1 cellular context compared by ENCODE assay signal in the genomic region with DNA sequence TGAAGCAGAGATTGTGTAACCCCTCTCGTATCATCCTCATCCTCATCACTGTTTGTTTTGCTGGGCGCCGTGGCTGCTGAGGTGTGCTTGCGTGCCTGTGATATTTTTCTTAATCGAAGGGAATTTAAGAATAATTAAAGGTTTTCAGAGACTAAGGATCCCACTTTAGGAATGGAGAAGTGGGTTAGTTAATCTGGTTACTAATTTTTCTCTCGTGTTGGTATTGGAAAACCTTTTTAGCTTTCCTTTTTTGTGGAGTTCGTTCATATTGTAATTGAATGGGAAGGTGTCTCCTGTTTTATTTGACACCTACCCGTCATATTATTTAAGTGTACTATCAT.
A peak's percentile ranks its signal among the peaks of the same experiment; 100 is the strongest.
TF ChIP-seq lines count a peak whose summit lies in the region.

No MANE protein-coding gene starts in this region.

TF ChIP-seq in HepG2, 621 proteins besides CTCF, POLR2A, EP300 and RAD21 (continued from another document and continues in another):
- TF ChIP-seq PCBP1 (IDR thresholded peaks at IDR 0.05; ENCODE audit: borderline replicate concordance, low read depth, low read length): no peak
- TF ChIP-seq ZFP90 (CRISPR knock-in tag; IDR thresholded peaks at IDR 0.05; ENCODE audit: borderline replicate concordance): no peak
- TF ChIP-seq CEBPB (IDR thresholded peaks at IDR 0.05; ENCODE audit: borderline replicate concordance, low read depth, low read length): peak; percentile 89
- TF ChIP-seq ZKSCAN1 (IDR thresholded peaks at IDR 0.05; ENCODE audit: low read length): no peak
- TF ChIP-seq, protein P1, sequence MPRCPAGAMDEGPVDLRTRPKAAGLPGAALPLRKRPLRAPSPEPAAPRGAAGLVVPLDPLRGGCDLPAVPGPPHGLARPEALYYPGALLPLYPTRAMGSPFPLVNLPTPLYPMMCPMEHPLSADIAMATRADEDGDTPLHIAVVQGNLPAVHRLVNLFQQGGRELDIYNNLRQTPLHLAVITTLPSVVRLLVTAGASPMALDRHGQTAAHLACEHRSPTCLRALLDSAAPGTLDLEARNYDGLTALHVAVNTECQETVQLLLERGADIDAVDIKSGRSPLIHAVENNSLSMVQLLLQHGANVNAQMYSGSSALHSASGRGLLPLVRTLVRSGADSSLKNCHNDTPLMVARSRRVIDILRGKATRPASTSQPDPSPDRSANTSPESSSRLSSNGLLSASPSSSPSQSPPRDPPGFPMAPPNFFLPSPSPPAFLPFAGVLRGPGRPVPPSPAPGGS (CRISPR knock-in tag; IDR thresholded peaks at IDR 0.05): no peak
- TF ChIP-seq ZBTB38 (CRISPR knock-in tag; IDR thresholded peaks at IDR 0.05): no peak
- TF ChIP-seq EEA1 (CRISPR knock-in tag; IDR thresholded peaks at IDR 0.05; ENCODE audit: borderline replicate concordance): no peak
- no peak for TF ChIP-seq ETS1 (CRISPR knock-in tag; IDR thresholded peaks at IDR 0.05)
- TF ChIP-seq ZFX (CRISPR knock-in tag; IDR thresholded peaks at IDR 0.05; ENCODE audit: low read depth): no peak
- TF ChIP-seq, protein P2, sequence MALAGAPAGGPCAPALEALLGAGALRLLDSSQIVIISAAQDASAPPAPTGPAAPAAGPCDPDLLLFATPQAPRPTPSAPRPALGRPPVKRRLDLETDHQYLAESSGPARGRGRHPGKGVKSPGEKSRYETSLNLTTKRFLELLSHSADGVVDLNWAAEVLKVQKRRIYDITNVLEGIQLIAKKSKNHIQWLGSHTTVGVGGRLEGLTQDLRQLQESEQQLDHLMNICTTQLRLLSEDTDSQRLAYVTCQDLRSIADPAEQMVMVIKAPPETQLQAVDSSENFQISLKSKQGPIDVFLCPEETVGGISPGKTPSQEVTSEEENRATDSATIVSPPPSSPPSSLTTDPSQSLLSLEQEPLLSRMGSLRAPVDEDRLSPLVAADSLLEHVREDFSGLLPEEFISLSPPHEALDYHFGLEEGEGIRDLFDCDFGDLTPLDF (CRISPR knock-in tag; IDR thresholded peaks at IDR 0.05): no peak
- no peak for TF ChIP-seq DMTF1 (CRISPR knock-in tag; IDR thresholded peaks at IDR 0.05)
- TF ChIP-seq NAIF1 (CRISPR knock-in tag; IDR thresholded peaks at IDR 0.05; ENCODE audit: borderline replicate concordance): no peak
- no peak for TF ChIP-seq CBX1 (IDR thresholded peaks at IDR 0.05; ENCODE audit: low read depth)
- no peak for TF ChIP-seq HNRNPK (IDR thresholded peaks at IDR 0.05; ENCODE audit: low read depth, low read length, poor library complexity, severe bottlenecking)
- TF ChIP-seq RARG (CRISPR knock-in tag; IDR thresholded peaks at IDR 0.05; ENCODE audit: low read depth): no peak
- TF ChIP-seq ZFP62 (CRISPR knock-in tag; IDR thresholded peaks at IDR 0.05): no peak
- TF ChIP-seq POLR2AphosphoS2 (IDR thresholded peaks at IDR 0.05; ENCODE audit: low read depth, low read length): no peak
- no peak for TF ChIP-seq GTF2F1 (IDR thresholded peaks at IDR 0.05; ENCODE audit: low read length)
- TF ChIP-seq, protein P3, sequence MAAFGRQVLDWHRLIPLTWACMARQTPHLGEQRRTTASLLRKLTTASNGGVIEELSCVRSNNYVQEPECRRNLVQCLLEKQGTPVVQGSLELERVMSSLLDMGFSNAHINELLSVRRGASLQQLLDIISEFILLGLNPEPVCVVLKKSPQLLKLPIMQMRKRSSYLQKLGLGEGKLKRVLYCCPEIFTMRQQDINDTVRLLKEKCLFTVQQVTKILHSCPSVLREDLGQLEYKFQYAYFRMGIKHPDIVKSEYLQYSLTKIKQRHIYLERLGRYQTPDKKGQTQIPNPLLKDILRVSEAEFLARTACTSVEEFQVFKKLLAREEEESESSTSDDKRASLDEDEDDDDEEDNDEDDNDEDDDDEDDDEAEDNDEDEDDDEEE (CRISPR knock-in tag; IDR thresholded peaks at IDR 0.05): no peak
- no peak for TF ChIP-seq ZNF816 (CRISPR knock-in tag; IDR thresholded peaks at IDR 0.05; ENCODE audit: borderline replicate concordance)
- TF ChIP-seq ZXDC (CRISPR knock-in tag; IDR thresholded peaks at IDR 0.05): no peak
- TF ChIP-seq ZNF562 (CRISPR knock-in tag; IDR thresholded peaks at IDR 0.05; ENCODE audit: borderline replicate concordance): no peak
- TF ChIP-seq, protein P4, sequence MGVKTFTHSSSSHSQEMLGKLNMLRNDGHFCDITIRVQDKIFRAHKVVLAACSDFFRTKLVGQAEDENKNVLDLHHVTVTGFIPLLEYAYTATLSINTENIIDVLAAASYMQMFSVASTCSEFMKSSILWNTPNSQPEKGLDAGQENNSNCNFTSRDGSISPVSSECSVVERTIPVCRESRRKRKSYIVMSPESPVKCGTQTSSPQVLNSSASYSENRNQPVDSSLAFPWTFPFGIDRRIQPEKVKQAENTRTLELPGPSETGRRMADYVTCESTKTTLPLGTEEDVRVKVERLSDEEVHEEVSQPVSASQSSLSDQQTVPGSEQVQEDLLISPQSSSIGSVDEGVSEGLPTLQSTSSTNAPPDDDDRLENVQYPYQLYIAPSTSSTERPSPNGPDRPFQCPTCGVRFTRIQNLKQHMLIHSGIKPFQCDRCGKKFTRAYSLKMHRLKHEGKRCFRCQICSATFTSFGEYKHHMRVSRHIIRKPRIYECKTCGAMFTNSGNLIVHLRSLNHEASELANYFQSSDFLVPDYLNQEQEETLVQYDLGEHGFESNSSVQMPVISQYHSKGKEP (CRISPR knock-in tag; IDR thresholded peaks at IDR 0.05): no peak
- no peak for TF ChIP-seq SMAD9 (CRISPR knock-in tag; IDR thresholded peaks at IDR 0.05)
- TF ChIP-seq SP2 (CRISPR knock-in tag; IDR thresholded peaks at IDR 0.05): no peak
- TF ChIP-seq NR2F6 (IDR thresholded peaks at IDR 0.05): no peak
- 0 out of 2 replicates have a peak, but pooled peaks have one; percentile 30 for TF ChIP-seq NR2F6 (CRISPR knock-in tag; IDR thresholded peaks at IDR 0.05)
- TF ChIP-seq CREBL2 (CRISPR knock-in tag; IDR thresholded peaks at IDR 0.05; ENCODE audit: borderline replicate concordance): no peak
- TF ChIP-seq SYNCRIP (IDR thresholded peaks at IDR 0.05; ENCODE audit: insufficient read depth, low read depth, low read length): no peak
- TF ChIP-seq, protein P5, sequence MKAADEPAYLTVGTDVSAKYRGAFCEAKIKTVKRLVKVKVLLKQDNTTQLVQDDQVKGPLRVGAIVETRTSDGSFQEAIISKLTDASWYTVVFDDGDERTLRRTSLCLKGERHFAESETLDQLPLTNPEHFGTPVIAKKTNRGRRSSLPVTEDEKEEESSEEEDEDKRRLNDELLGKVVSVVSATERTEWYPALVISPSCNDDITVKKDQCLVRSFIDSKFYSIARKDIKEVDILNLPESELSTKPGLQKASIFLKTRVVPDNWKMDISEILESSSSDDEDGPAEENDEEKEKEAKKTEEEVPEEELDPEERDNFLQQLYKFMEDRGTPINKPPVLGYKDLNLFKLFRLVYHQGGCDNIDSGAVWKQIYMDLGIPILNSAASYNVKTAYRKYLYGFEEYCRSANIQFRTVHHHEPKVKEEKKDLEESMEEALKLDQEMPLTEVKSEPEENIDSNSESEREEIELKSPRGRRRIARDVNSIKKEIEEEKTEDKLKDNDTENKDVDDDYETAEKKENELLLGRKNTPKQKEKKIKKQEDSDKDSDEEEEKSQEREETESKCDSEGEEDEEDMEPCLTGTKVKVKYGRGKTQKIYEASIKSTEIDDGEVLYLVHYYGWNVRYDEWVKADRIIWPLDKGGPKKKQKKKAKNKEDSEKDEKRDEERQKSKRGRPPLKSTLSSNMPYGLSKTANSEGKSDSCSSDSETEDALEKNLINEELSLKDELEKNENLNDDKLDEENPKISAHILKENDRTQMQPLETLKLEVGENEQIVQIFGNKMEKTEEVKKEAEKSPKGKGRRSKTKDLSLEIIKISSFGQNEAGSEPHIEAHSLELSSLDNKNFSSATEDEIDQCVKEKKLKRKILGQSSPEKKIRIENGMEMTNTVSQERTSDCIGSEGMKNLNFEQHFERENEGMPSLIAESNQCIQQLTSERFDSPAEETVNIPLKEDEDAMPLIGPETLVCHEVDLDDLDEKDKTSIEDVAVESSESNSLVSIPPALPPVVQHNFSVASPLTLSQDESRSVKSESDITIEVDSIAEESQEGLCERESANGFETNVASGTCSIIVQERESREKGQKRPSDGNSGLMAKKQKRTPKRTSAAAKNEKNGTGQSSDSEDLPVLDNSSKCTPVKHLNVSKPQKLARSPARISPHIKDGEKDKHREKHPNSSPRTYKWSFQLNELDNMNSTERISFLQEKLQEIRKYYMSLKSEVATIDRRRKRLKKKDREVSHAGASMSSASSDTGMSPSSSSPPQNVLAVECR (CRISPR knock-in tag; IDR thresholded peaks at IDR 0.05; ENCODE audit: borderline replicate concordance): 0 out of 2 replicates have a peak, but pooled peaks have one; percentile 70
- TF ChIP-seq, protein P6, sequence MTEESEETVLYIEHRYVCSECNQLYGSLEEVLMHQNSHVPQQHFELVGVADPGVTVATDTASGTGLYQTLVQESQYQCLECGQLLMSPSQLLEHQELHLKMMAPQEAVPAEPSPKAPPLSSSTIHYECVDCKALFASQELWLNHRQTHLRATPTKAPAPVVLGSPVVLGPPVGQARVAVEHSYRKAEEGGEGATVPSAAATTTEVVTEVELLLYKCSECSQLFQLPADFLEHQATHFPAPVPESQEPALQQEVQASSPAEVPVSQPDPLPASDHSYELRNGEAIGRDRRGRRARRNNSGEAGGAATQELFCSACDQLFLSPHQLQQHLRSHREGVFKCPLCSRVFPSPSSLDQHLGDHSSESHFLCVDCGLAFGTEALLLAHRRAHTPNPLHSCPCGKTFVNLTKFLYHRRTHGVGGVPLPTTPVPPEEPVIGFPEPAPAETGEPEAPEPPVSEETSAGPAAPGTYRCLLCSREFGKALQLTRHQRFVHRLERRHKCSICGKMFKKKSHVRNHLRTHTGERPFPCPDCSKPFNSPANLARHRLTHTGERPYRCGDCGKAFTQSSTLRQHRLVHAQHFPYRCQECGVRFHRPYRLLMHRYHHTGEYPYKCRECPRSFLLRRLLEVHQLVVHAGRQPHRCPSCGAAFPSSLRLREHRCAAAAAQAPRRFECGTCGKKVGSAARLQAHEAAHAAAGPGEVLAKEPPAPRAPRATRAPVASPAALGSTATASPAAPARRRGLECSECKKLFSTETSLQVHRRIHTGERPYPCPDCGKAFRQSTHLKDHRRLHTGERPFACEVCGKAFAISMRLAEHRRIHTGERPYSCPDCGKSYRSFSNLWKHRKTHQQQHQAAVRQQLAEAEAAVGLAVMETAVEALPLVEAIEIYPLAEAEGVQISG (CRISPR knock-in tag; IDR thresholded peaks at IDR 0.05): no peak
- no peak for TF ChIP-seq ZNF20 (CRISPR knock-in tag; IDR thresholded peaks at IDR 0.05)
- no peak for TF ChIP-seq ZNF713 (CRISPR knock-in tag; IDR thresholded peaks at IDR 0.05)
- no peak for TF ChIP-seq ARNT (IDR thresholded peaks at IDR 0.05)
- TF ChIP-seq, protein P7, sequence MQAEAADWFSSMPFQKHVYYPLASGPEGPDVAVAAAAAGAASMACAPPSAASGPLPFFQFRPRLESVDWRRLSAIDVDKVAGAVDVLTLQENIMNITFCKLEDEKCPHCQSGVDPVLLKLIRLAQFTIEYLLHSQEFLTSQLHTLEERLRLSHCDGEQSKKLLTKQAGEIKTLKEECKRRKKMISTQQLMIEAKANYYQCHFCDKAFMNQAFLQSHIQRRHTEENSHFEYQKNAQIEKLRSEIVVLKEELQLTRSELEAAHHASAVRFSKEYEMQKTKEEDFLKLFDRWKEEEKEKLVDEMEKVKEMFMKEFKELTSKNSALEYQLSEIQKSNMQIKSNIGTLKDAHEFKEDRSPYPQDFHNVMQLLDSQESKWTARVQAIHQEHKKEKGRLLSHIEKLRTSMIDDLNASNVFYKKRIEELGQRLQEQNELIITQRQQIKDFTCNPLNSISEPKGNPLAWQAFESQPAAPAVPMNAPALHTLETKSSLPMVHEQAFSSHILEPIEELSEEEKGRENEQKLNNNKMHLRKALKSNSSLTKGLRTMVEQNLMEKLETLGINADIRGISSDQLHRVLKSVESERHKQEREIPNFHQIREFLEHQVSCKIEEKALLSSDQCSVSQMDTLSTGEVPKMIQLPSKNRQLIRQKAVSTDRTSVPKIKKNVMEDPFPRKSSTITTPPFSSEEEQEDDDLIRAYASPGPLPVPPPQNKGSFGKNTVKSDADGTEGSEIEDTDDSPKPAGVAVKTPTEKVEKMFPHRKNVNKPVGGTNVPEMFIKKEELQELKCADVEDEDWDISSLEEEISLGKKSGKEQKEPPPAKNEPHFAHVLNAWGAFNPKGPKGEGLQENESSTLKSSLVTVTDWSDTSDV (CRISPR knock-in tag; IDR thresholded peaks at IDR 0.05): no peak
